ENCODE assay signal across 31 cellular contexts in the genomic region with DNA sequence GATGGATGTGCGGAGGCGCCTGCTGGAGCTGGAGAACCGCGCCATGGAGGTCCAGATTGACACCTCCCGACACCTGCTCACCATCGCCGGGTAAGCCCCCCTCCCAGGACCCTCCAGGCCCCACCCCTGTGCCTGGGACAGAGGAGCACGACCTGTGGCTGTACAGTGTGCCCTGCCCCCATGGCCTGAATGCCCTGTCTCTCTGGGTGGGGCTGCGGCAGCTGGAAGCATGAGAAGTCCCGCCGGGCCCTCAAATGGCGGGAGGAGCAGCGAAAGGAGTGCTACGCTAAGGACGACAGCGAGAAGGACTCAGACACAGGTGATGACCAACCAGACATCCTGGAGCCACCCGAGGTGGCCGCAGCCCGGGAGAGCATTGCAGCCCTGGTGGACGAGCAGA. TPM values are rescaled to one million over a fixed set of nuclear protein-coding genes. Genes with fewer than 3 reads are reported as not detected.
"Had no signal": no experiment of that assay in that cellular context is flagged by ENCODE, and none has a peak within 500 bp of the region (broad histone marks: within the 10 kb centered on the region; RNA-seq: fewer than 3 reads in every experiment).

No MANE protein-coding gene starts in this region.

- H3K9me3 ChIP-seq: colonic mucosa, esophagus squamous epithelium, gastrocnemius medialis, heart right ventricle, left lung, lower lobe of right lung, mucosa of descending colon had no signal

- H3K4me1 ChIP-seq: colonic mucosa, gastrocnemius medialis, left lung, lower lobe of right lung had no signal

- H3K36me3 Mint-ChIP-seq: mesothelial cell of epicardium had no signal

- H3K36me3 ChIP-seq: colonic mucosa, esophagus squamous epithelium, gastrocnemius medialis, heart right ventricle, left lung, lower lobe of right lung had no signal

- H3K9me3 Mint-ChIP-seq: dendritic cell treated with granulocyte-macrophage colony-stimulating factor and Interleukin-4, amounts not matched to agents 40 ng/mL and 50 ng/mL, for 4 days; effector memory CD8-positive, alpha-beta T cell; endodermal cell; mesothelial cell of epicardium had no signal

- H3K4me1 Mint-ChIP-seq: endodermal cell, mesothelial cell of epicardium had no signal

- H3K27ac ChIP-seq: colonic mucosa, epithelial cell of prostate, esophagus squamous epithelium, gastrocnemius medialis, heart right ventricle, left lung, lower lobe of right lung had no signal

- DNase-seq: colonic mucosa; cortex of kidney; effector CD8-positive, alpha-beta T cell; effector memory CD8-positive, alpha-beta T cell; endodermal cell; erythroblast; esophagus squamous epithelium; foreskin fibroblast; foreskin melanocyte; gastrocnemius medialis; glutamatergic neuron; heart right ventricle; hippocampal formation; left cardiac atrium; left lung; left ventricle myocardium superior; lower lobe of right lung; mesenchymal stem cell; mucosa of descending colon had no signal

- H3K27ac Mint-ChIP-seq: dendritic cell treated with granulocyte-macrophage colony-stimulating factor and Interleukin-4, amounts not matched to agents 40 ng/mL and 50 ng/mL, for 4 days; effector memory CD8-positive, alpha-beta T cell; endodermal cell; mesothelial cell of epicardium had no signal

- ATAC-seq: effector memory CD8-positive, alpha-beta T cell; esophagus mucosa; gastrocnemius medialis; heart right ventricle; left cardiac atrium; left lung; left ventricle myocardium superior; lower lobe of right lung; mucosa of descending colon had no signal

- H3K4me3 ChIP-seq: colonic mucosa, esophagus squamous epithelium, gastrocnemius medialis, heart right ventricle, left lung, lower lobe of right lung, mucosa of descending colon had no signal

- H3K4me3 Mint-ChIP-seq: dendritic cell treated with granulocyte-macrophage colony-stimulating factor and Interleukin-4, amounts not matched to agents 40 ng/mL and 50 ng/mL, for 4 days; effector memory CD8-positive, alpha-beta T cell; endodermal cell; mesothelial cell of epicardium had no signal

RNA-seq across cellular contexts. Expression of a gene that starts 11.2 kb away (rescaled TPM):
- total RNA-seq: dermis microvascular lymphatic vessel endothelial cell, esophagus mucosa, esophagus squamous epithelium, gastrocnemius medialis, glomerular endothelial cell, heart right ventricle, kidney epithelial cell, left cardiac atrium, left lung, left ventricle myocardium superior, lower lobe of right lung, lung microvascular endothelial cell, mesenteric fat pad, myocyte had no signal
- polyA plus RNA-seq: heart right ventricle, keratinocyte had no signal

RNA-seq across cellular contexts. Expression of a gene that starts 16.8 kb away (rescaled TPM):
- total RNA-seq: esophagus mucosa, gastrocnemius medialis, glomerular endothelial cell, kidney epithelial cell, left lung, lower leg skin, lower lobe of right lung, lung microvascular endothelial cell, mesenteric fat pad, mesothelial cell of epicardium, myocyte had no signal
- polyA plus RNA-seq: heart right ventricle, keratinocyte had no signal

RNA-seq across cellular contexts. Expression of a gene that starts 24.5 kb away (rescaled TPM):
- total RNA-seq: kidney epithelial cell, mesothelial cell of epicardium, myocyte had no signal
- polyA plus RNA-seq: keratinocyte had no signal
